1 cellular context compared by ENCODE assay signal in the genomic region with DNA sequence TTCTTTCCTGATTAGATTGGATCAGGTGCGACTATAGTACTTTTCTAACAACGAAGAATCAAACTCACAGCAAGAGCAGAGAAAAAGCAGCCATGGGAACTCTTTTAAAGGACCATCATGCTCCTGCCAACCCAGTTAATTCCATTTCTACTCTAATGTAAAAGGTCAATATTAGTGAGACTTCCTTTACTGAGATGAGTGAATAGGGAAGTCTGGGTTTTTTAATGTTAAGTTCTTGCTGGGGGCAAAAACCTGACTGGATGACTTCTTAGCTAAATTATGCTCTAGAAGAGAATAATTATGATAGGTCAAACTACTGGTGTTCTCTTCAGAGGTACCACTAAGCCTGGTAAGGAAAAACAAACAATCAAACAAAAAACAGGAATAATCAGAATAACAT.
TF ChIP-seq lines count a peak whose summit lies in the region.

No MANE protein-coding gene starts in this region.

TF ChIP-seq in SK-N-SH treated with all-trans-retinoic acid at 6 μM for 48 hours, 23 proteins besides CTCF, POLR2A, EP300 and RAD21 (continued from another document):
- TF ChIP-seq, protein P1, sequence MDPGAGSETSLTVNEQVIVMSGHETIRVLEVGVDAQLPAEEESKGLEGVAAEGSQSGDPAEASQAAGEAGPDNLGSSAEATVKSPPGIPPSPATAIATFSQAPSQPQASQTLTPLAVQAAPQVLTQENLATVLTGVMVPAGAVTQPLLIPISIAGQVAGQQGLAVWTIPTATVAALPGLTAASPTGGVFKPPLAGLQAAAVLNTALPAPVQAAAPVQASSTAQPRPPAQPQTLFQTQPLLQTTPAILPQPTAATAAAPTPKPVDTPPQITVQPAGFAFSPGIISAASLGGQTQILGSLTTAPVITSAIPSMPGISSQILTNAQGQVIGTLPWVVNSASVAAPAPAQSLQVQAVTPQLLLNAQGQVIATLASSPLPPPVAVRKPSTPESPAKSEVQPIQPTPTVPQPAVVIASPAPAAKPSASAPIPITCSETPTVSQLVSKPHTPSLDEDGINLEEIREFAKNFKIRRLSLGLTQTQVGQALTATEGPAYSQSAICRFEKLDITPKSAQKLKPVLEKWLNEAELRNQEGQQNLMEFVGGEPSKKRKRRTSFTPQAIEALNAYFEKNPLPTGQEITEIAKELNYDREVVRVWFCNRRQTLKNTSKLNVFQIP (CRISPR knock-in tag; IDR thresholded peaks at IDR 0.05; ENCODE audit: borderline replicate concordance, low read depth) = no peak
- no peak for TF ChIP-seq OSR1 (CRISPR knock-in tag; IDR thresholded peaks at IDR 0.05)
- TF ChIP-seq, protein P2, sequence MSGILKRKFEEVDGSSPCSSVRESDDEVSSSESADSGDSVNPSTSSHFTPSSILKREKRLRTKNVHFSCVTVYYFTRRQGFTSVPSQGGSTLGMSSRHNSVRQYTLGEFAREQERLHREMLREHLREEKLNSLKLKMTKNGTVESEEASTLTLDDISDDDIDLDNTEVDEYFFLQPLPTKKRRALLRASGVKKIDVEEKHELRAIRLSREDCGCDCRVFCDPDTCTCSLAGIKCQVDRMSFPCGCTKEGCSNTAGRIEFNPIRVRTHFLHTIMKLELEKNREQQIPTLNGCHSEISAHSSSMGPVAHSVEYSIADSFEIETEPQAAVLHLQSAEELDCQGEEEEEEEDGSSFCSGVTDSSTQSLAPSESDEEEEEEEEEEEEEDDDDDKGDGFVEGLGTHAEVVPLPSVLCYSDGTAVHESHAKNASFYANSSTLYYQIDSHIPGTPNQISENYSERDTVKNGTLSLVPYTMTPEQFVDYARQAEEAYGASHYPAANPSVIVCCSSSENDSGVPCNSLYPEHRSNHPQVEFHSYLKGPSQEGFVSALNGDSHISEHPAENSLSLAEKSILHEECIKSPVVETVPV (CRISPR knock-in tag; IDR thresholded peaks at IDR 0.05) = no peak
- TF ChIP-seq ZFP3 (CRISPR knock-in tag; IDR thresholded peaks at IDR 0.05) = no peak
- TF ChIP-seq ZNF565 (CRISPR knock-in tag; conservative IDR thresholded peaks at IDR 0.05; ENCODE audit: low read depth) = no peak
- no peak for TF ChIP-seq PPARA (CRISPR knock-in tag; IDR thresholded peaks at IDR 0.05; ENCODE audit: borderline replicate concordance)
- TF ChIP-seq SNAI2 (CRISPR knock-in tag; IDR thresholded peaks at IDR 0.05) = no peak
TF ChIP-seq in SK-N-SH treated with all-trans-retinoic acid at 6 μM for 48 hours: peak in this region for 0.
